20 cellular contexts compared by ENCODE assay signal in the genomic region with DNA sequence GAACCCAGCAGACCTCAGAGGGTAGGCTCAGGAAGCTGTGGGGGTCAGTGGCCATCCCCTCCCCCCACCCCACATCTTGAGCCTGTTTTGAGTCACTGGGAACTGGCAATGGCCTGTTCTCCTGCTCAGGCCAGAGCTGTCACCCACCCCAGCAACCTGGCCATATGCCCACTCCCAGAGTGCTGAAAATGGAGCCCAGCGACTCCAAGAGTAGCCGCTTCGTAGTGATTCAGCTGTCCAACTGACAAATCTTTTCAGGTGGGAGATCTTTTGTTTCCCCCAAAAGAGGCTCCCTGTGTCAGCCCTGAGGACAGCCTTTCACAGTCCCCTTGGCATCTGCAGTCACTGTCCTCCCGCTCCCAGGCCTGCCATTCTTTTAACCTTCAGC. TPM values are rescaled to one million over a fixed set of nuclear protein-coding genes. Genes with fewer than 3 reads are reported as not detected.
DNase-seq lines count a peak whose midpoint lies in the region; ATAC-seq and TF ChIP-seq lines count a peak whose summit lies in the region.
"Had no signal": no experiment of that assay in that cellular context is flagged by ENCODE, and none has a peak within 500 bp of the region (broad histone marks: within the 10 kb centered on the region; RNA-seq: fewer than 3 reads in every experiment).

No MANE protein-coding gene starts in this region.

- ATAC-seq in sciatic nerve (no peak), omental fat pad (ENCODE audit: low FRiP score) (no peak)
- ATAC-seq: GM12878 had no signal

- intact Hi-C loops in sciatic nerve (cut with DNase I) = no loop called here

- DNase-seq in DMS 273 (lab: John Stamatoyannopoulos, UW; ENCODE audit: unreplicated experiment) (peak; percentile 46), DMS 273 treated with DMSO at 0.1 percent for 48 hours (lab: John Stamatoyannopoulos, UW) (no peak), NCI-H69 (lab: John Stamatoyannopoulos, UW) (peak; percentile 20), islet precursor cell (peak; percentile 1), retina (peak; percentile 13), NCI-H2107 treated with DMSO at 0.1 percent for 48 hours (lab: John Stamatoyannopoulos, UW; ENCODE audit: unreplicated experiment) (no peak), sciatic nerve (ENCODE audit: low spot score) (no peak), omental fat pad (ENCODE audit: low spot score) (no peak)
- DNase-seq: DMS79 treated with DMSO at 0.1 percent for 48 hours, GM23248, IMR-90, NCI-H1092 treated with DMSO at 0.1 percent for 48 hours, NCI-H1436 treated with DMSO at 0.1 percent for 48 hours, NCI-H1930, NCI-H2171, NCI-H345, NCI-H524, NCI-H82 had no signal

- no peak for TF ChIP-seq CTCF in omental fat pad (IDR thresholded peaks at IDR 0.05)

RNA-seq across cellular contexts. Expression of a gene that starts 32.4 kb away (rescaled TPM):
- 3.3 TPM for total RNA-seq in sciatic nerve
- under 1 TPM in 2 of 4 donors, not detected in 2; 0.09 to 0.13 TPM for total RNA-seq in omental fat pad
- total RNA-seq: GM12878, OCI-LY7 had no signal

Comparison
In these comparisons a context has a peak if more than half of its experiments do, and no peak if none do; other contexts are left out.
1. DNase-seq: peak in DMS 273 (single experiment), NCI-H69 (single experiment), islet precursor cell (single experiment) and retina (single experiment); none in DMS 273 treated with DMSO at 0.1 percent for 48 hours (single experiment), NCI-H2107 treated with DMSO at 0.1 percent for 48 hours (single experiment), sciatic nerve (single experiment) and omental fat pad (single experiment).